ENCODE assay signal across 23 cellular contexts in genomic region chrX:98448524-98448923, GRCh38.
"Had no signal": no experiment of that assay in that cellular context is flagged by ENCODE, and none has a peak within 500 bp of the region (broad histone marks: within the 10 kb centered on the region; RNA-seq: fewer than 3 reads in every experiment).

No MANE protein-coding gene starts in this region.

- H3K27ac ChIP-seq: breast epithelium, SJCRH30 had no signal

- ATAC-seq: activated CD8-positive, alpha-beta T cell treated with anti-CD3 and anti-CD28 coated beads, Interleukin-2, amount 10 ng/mL, durations not matched to agents 7 days and 5 days had no signal

- DNase-seq: activated CD4-positive, alpha-beta T cell treated with anti-CD3 and anti-CD28 coated beads for 48 hours; activated CD4-positive, alpha-beta T cell treated with anti-CD3 and anti-CD28 coated beads, Interleukin-2, amount 50 U/mL, for 4 hours; activated CD4-positive, CD25-positive, alpha-beta regulatory T cell treated with anti-CD3 and anti-CD28 coated beads, Interleukin-2, amount 50 U/mL, for 72 hours; activated CD8-positive, alpha-beta memory T cell treated with anti-CD3 and anti-CD28 coated beads, Interleukin-2, amount 50 U/mL, for 48 hours; activated CD8-positive, alpha-beta T cell treated with anti-CD3 and anti-CD28 coated beads, Interleukin-2, amount 10 ng/mL, durations not matched to agents 7 days and 5 days; activated naive CD4-positive, alpha-beta T cell; activated T-cell treated with anti-CD3 and anti-CD28 coated beads, Interleukin-2, amount 50 U/mL, for 1 hour; aorta; caudate nucleus; NCI-H1092; NCI-H1417; NCI-H1930; NCI-H2171; NCI-H2227 treated with DMSO at 0.1 percent for 48 hours; NCI-H446 treated with DMSO at 0.1 percent for 48 hours; NCI-H524 treated with DMSO at 0.1 percent for 48 hours; NCI-H748 treated with DMSO at 0.1 percent for 48 hours; SJCRH30; SK-N-SH; SW 1271 had no signal

- H3K9ac ChIP-seq: SK-N-SH had no signal

- H3K27me3 Mint-ChIP-seq: activated naive CD4-positive, alpha-beta T cell treated with anti-CD3 and anti-CD28 coated beads, Interleukin-2, amount 50 U/mL, for 24 hours had no signal

- H3K9me2 ChIP-seq: SK-N-SH had no signal

- H3K9me3 ChIP-seq: SJCRH30, SK-N-SH had no signal

- H3K9me3 Mint-ChIP-seq: activated naive CD4-positive, alpha-beta T cell treated with anti-CD3 and anti-CD28 coated beads, Interleukin-2, amount 50 U/mL, for 24 hours; T-helper 2 cell treated with Interferon-gamma antibody and Interleukin-4, amounts not matched to agents 5 μg/mL and 100 μg/mL, for 36 hours had no signal

- H3K4me3 Mint-ChIP-seq: activated CD8-positive, alpha-beta T cell treated with anti-CD3 and anti-CD28 coated beads, Interleukin-2, amount 10 ng/mL, durations not matched to agents 7 days and 5 days; activated naive CD4-positive, alpha-beta T cell treated with anti-CD3 and anti-CD28 coated beads, Interleukin-2, amount 50 U/mL, for 24 hours; T-helper 2 cell treated with Interferon-gamma antibody and Interleukin-4, amounts not matched to agents 5 μg/mL and 100 μg/mL, for 36 hours had no signal

- H3K4me1 Mint-ChIP-seq: activated naive CD4-positive, alpha-beta T cell treated with anti-CD3 and anti-CD28 coated beads, Interleukin-2, amount 50 U/mL, for 24 hours had no signal

- H3K4me3 ChIP-seq: breast epithelium, SJCRH30 had no signal

- H3K27me3 ChIP-seq: breast epithelium, SJCRH30 had no signal

- H3K36me3 Mint-ChIP-seq: activated naive CD4-positive, alpha-beta T cell treated with anti-CD3 and anti-CD28 coated beads, Interleukin-2, amount 50 U/mL, for 24 hours had no signal

- H3K4me1 ChIP-seq: breast epithelium, SJCRH30 had no signal

- H3K36me3 ChIP-seq: breast epithelium, SJCRH30 had no signal

- H3K27ac Mint-ChIP-seq: activated CD8-positive, alpha-beta T cell treated with anti-CD3 and anti-CD28 coated beads, Interleukin-2, amount 10 ng/mL, durations not matched to agents 7 days and 5 days; activated naive CD4-positive, alpha-beta T cell treated with anti-CD3 and anti-CD28 coated beads, Interleukin-2, amount 50 U/mL, for 24 hours; T-helper 2 cell treated with Interferon-gamma antibody and Interleukin-4, amounts not matched to agents 5 μg/mL and 100 μg/mL, for 36 hours had no signal

- H3K4me2 ChIP-seq: SK-N-SH had no signal
